Comparison of ENCODE assay signal across 9 cellular contexts in the genomic region with DNA sequence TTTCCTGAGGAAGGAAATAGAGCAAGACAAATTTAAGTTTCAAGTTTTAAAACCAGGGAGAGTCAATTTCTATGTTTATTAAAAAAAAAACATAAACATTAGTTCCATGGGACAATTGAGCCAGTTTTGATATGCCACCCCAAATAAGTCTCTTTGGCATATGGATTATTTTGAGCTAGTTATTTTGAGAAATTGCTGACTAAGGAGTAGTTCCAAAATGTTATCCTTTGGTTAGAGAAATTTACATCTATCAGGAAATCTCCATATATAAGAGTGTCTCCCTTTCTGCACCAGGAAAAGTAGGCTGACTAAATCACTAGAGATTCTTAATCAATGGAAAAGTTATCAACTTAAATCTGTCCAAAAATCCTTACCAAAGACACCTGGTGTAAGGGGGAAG.
"Had no signal": no experiment of that assay in that cellular context is flagged by ENCODE, and none has a peak within 500 bp of the region (broad histone marks: within the 10 kb centered on the region; RNA-seq: fewer than 3 reads in every experiment).

No MANE protein-coding gene starts in this region.

- H3K27ac ChIP-seq: GM23248, KMS-11 had no signal

- DNase-seq: GM23248, GOT3, H9, HCEC 1CT, Karpas-422, KBM-7 had no signal

- FAIRE-seq: H54, HTR-8/SVneo had no signal

- H3K4me3 ChIP-seq: GM23248 had no signal

- H3K9ac ChIP-seq: GM23248, KMS-11 had no signal

- H2AFZ ChIP-seq: GM23248 had no signal

- H3K4me2 ChIP-seq: KMS-11 had no signal
